ENCODE assay signal across 18 cellular contexts in the genomic region with DNA sequence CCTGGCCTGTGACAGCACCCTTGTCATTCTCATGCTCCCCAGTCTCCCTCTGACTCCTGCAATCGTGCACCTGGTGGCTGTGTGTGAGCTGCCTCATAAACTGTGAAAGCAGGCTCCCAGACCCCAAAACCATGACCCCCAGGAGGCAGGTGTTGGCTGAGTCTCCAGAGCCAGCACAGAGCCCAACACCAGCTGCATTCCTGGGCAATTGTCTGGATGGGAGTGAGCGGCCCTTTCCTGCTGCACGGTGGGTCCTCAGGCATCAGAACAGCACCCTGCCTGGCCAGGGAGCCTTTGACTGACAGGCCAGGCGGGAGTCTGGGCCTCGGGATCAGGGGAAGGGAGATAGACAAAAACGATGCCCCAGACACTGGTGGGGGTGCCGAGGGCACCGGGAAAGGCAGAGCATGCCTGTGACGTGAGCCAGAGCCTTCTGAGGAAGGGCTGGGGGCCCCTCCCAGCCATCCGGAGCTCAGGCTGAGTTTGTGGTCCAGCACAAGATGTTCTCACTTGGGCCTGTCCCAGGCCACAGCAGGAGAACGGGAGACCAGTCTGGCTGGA.
A peak's percentile ranks its signal among the peaks of the same experiment; 100 is the strongest.
DNase-seq lines count a peak whose midpoint lies in the region; ATAC-seq and TF ChIP-seq lines count a peak whose summit lies in the region.
"Had no signal": no experiment of that assay in that cellular context is flagged by ENCODE, and none has a peak within 500 bp of the region (broad histone marks: within the 10 kb centered on the region; RNA-seq: fewer than 3 reads in every experiment).

No MANE protein-coding gene starts in this region.

- H3K27me3 ChIP-seq in right atrium auricular region (no peaks in the 10 kb centered on the region), right cardiac atrium (ENCODE audit: control insufficient read depth, insufficient read depth) (no peaks in the 10 kb centered on the region)
- H3K27me3 ChIP-seq: SJSA1 had no signal

- peak; percentile 46 for DNase-seq in right atrium auricular region (ENCODE audit: low spot score)
- no peak for DNase-seq in right cardiac atrium
- DNase-seq in astrocyte of the spinal cord (ENCODE audit: low read depth, low spot score) = peak; percentile 60
- peak; percentile 36 for DNase-seq in myocyte (ENCODE audit: low read depth)
- DNase-seq in amygdala (lab: John Stamatoyannopoulos, UW) = no peak
- DNase-seq in putamen (ENCODE audit: low spot score) = no peak
- DNase-seq in NCI-H82 (lab: John Stamatoyannopoulos, UW) = no peak
- DNase-seq: activated naive CD8-positive, alpha-beta T cell treated with anti-CD3 and anti-CD28 coated beads for 36 hours; activated T-cell treated with anti-CD3 and anti-CD28 coated beads, Interleukin-2, amount 50 U/mL, for 72 hours; mesendoderm; NCI-H1092; NCI-H2081 treated with DMSO at 0.1 percent for 48 hours; NCI-H524 treated with DMSO at 0.1 percent for 48 hours; nephron progenitor cell; retina; stimulated activated naive CD8-positive, alpha-beta T cell treated with anti-CD3 and anti-CD28 coated beads, Interleukin-15, Interleukin-2, amounts not matched to agents 100 U/mL and 50 U/mL, for 24 hours had no signal

- H3K4me3 ChIP-seq in right atrium auricular region = no peak overlapping the region
- H3K4me3 ChIP-seq in right cardiac atrium (ENCODE audit: low read length) = no peak overlapping the region
- H3K4me3 ChIP-seq in astrocyte of the spinal cord (ENCODE audit: low read depth, low read length) = no peak overlapping the region
- H3K4me3 ChIP-seq: SJSA1 had no signal

- H3K27ac ChIP-seq in right atrium auricular region = no peak overlapping the region
- H3K27ac ChIP-seq in right cardiac atrium (ENCODE audit: low read length) = no peak overlapping the region
- H3K27ac ChIP-seq: SJSA1 had no signal

- H3K36me3 ChIP-seq in right atrium auricular region = no peaks in the 10 kb centered on the region
- H3K36me3 ChIP-seq: SJSA1 had no signal

- 52% methylated on average over 11 of the region's 11 CpGs for WGBS in right cardiac atrium

- intact Hi-C loops in right cardiac atrium (cut with DNase I) = no loop called here

- in situ Hi-C loops in astrocyte of the spinal cord (cut with HindIII; ENCODE audit: low sequenced_read_pairs) = no loop called here

- no peak for TF ChIP-seq CTCF in right atrium auricular region (IDR thresholded peaks at IDR 0.05)
- no peak for TF ChIP-seq CTCF in astrocyte of the spinal cord (IDR thresholded peaks at IDR 0.05; ENCODE audit: low read depth, low read length)

- peaks cover 0 to 8% of the 10 kb centered on the region in 2 donors for H3K4me1 ChIP-seq in right atrium auricular region
- H3K4me1 ChIP-seq in right cardiac atrium (ENCODE audit: control insufficient read depth, insufficient read depth, low read length) = no peaks in the 10 kb centered on the region
- H3K4me1 ChIP-seq: SJSA1 had no signal

- ATAC-seq in right cardiac atrium = no peak
- ATAC-seq in HG03095 (IDR thresholded peaks at IDR 0.05; ENCODE audit: unreplicated experiment) = no peak
- ATAC-seq: activated T-cell treated with anti-CD3 and anti-CD28 coated beads, Interleukin-2, amount 50 U/mL, for 72 hours; stimulated activated naive CD8-positive, alpha-beta T cell treated with anti-CD3 and anti-CD28 coated beads, Interleukin-15, Interleukin-2, amounts not matched to agents 100 U/mL and 50 U/mL, for 24 hours had no signal

- H3K9me3 ChIP-seq in right atrium auricular region = no peaks in the 10 kb centered on the region
- no peaks in the 10 kb centered on the region for H3K9me3 ChIP-seq in right cardiac atrium (ENCODE audit: control insufficient read depth, low read length)
- H3K9me3 ChIP-seq: SJSA1 had no signal

Comparison
In these comparisons a context has a peak if more than half of its experiments do, and no peak if none do; other contexts are left out.
1. DNase-seq: peak in right atrium auricular region (single experiment), astrocyte of the spinal cord (single experiment) and myocyte (single experiment); none in right cardiac atrium (0 of 3), amygdala (0 of 56), putamen (single experiment) and NCI-H82 (single experiment).